ENCODE assay signal across 1 cellular context in genomic region chr20:61454053-61454452, GRCh38.
TF ChIP-seq lines count a peak whose summit lies in the region.

No MANE protein-coding gene starts in this region.

TF ChIP-seq in IMR-90, 13 proteins besides CTCF, POLR2A, EP300 and RAD21:
- TF ChIP-seq NFE2L2 (IDR thresholded peaks at IDR 0.05; ENCODE audit: low read depth, low read length) (no peak), ELK1 (IDR thresholded peaks at IDR 0.05; ENCODE audit: borderline replicate concordance, low read depth, low read length) (no peak), MXI1 (IDR thresholded peaks at IDR 0.05; ENCODE audit: borderline replicate concordance, low read depth, low read length) (no peak), BHLHE40 (IDR thresholded peaks at IDR 0.05; ENCODE audit: low read depth, low read length) (no peak), RCOR1 (IDR thresholded peaks at IDR 0.05; ENCODE audit: insufficient replicate concordance, low read length) (no peak), RFX5 (IDR thresholded peaks at IDR 0.05; ENCODE audit: low read depth, low read length) (no peak), MAZ (IDR thresholded peaks at IDR 0.05; ENCODE audit: borderline replicate concordance, low read depth, low read length) (no peak), SMC3 (IDR thresholded peaks at IDR 0.05; ENCODE audit: low read depth, low read length) (no peak), MAFK (IDR thresholded peaks at IDR 0.05; ENCODE audit: low read depth, low read length) (no peak), CHD1 (IDR thresholded peaks at IDR 0.05; ENCODE audit: low read depth, low read length) (no peak), FOS (IDR thresholded peaks at IDR 0.05; ENCODE audit: low read depth, low read length) (no peak), CEBPB (IDR thresholded peaks at IDR 0.05; ENCODE audit: low read depth, low read length) (no peak)
- TF ChIP-seq, protein P1, sequence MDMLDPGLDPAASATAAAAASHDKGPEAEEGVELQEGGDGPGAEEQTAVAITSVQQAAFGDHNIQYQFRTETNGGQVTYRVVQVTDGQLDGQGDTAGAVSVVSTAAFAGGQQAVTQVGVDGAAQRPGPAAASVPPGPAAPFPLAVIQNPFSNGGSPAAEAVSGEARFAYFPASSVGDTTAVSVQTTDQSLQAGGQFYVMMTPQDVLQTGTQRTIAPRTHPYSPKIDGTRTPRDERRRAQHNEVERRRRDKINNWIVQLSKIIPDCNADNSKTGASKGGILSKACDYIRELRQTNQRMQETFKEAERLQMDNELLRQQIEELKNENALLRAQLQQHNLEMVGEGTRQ (IDR thresholded peaks at IDR 0.05; ENCODE audit: low read depth, low read length): no peak
